ENCODE assay signal across 11 cellular contexts in the genomic region with DNA sequence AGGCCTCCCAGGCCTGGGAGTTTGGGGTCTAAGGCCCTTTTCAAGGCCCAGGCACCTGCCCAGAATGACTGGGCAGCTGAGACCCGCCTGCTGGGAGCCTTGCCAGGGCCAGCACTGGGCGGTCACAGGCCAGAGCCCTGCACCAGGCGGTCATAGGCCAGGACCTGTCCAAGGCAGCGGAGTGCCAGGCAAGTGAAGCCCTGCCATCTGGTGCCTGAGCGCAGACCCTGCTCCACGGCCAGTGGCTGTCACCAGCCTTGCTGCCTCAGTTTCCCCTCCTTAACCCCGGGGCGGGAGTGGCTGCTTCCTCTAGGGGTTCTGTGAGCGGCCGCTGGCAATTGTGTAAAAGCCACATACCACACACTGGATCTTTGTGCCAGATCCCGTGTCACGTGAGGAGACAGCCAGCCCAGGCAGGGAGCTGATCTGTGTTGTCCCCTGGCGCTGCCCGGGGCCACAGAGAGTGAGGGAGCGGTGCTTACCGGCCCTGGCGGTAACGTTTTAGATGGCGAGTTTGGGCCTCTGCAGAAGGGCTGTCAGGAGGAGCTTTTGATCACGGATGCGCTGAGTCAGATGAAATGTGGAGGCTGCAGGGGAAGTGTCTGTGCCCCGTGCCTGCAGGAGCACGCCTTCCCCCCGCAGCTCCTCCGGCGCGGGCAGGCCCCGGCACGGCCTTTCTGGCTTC. TPM values are rescaled to one million over a fixed set of nuclear protein-coding genes. Genes with fewer than 3 reads are reported as not detected.
DNase-seq lines count a peak whose midpoint lies in the region; ATAC-seq, FAIRE-seq and TF ChIP-seq lines count a peak whose summit lies in the region.
"Had no signal": no experiment of that assay in that cellular context is flagged by ENCODE, and none has a peak within 500 bp of the region (broad histone marks: within the 10 kb centered on the region; RNA-seq: fewer than 3 reads in every experiment).

No MANE protein-coding gene starts in this region.

- H2BK15ac ChIP-seq in mesenchymal stem cell (ENCODE audit: low read depth, poor library complexity, severe bottlenecking): no peak overlapping the region

- peak overlapping the region in 1 of 2 experiments; percentile 69 for H3K4ac ChIP-seq in mesenchymal stem cell (ENCODE audit: low read depth in 1 of 2, low read length in 2 of 2)

- no peak overlapping the region for H3K14ac ChIP-seq in mesenchymal stem cell (ENCODE audit: low read length in 2 of 2)

- H3K4me1 ChIP-seq in SJCRH30 (peaks cover 32% of the 10 kb centered on the region), esophagus (ENCODE audit: control insufficient read depth in 2 of 2, insufficient read depth in 2 of 2, low read length in 1 of 2) (peaks cover 20 to 33% of the 10 kb centered on the region in 2 donors), mesenchymal stem cell (ENCODE audit: control insufficient read depth, insufficient read depth, low read depth, low read length) (peaks cover 67% of the 10 kb centered on the region), thoracic aorta (ENCODE audit: control insufficient read depth in 1 of 2, low read depth in 2 of 2) (peaks cover 22 to 67% of the 10 kb centered on the region in 2 donors)

- H3K4me3 ChIP-seq in SJCRH30 (peak overlapping the region; percentile 38), esophagus (ENCODE audit: low read depth in 1 of 2, low read length in 2 of 2) (no peak overlapping the region), mesenchymal stem cell (ENCODE audit: insufficient read depth in 1 of 2, low read depth in 1 of 2, low read length in 2 of 2) (no peak overlapping the region), thoracic aorta (peak overlapping the region; percentile 29)

- H3K27ac ChIP-seq in SJCRH30: peak overlapping the region; percentile 93
- H3K27ac ChIP-seq in esophagus (ENCODE audit: low read depth in 2 of 2, low read length in 1 of 2): peak overlapping the region; percentile 17 to 66
- peak overlapping the region; percentile 21 for H3K27ac ChIP-seq in mesenchymal stem cell (ENCODE audit: low read length, poor library complexity, severe bottlenecking)
- peak overlapping the region; percentile 65 to 73 for H3K27ac ChIP-seq in thoracic aorta

- DNase-seq in SJCRH30 (peak in 1 of 2 experiments; percentile 53), mesenchymal stem cell (no peak), thoracic aorta (ENCODE audit: low spot score) (no peak), GM12891 (ENCODE audit: insufficient read length, low spot score) (no peak), NCI-H1417 treated with DMSO at 0.1 percent for 48 hours (lab: John Stamatoyannopoulos, UW) (no peak)
- DNase-seq: GOT3, NCI-H1417 had no signal

- peak overlapping the region; percentile 30 for H3K4me2 ChIP-seq in mesenchymal stem cell (ENCODE audit: low read length, poor library complexity, severe bottlenecking)

- H3K18ac ChIP-seq in mesenchymal stem cell (ENCODE audit: low read depth in 1 of 2, low read length in 2 of 2): peak overlapping the region in 1 of 2 experiments; percentile 25

- H3K36me3 ChIP-seq in SJCRH30 (no peaks in the 10 kb centered on the region), esophagus (ENCODE audit: control insufficient read depth in 2 of 2, insufficient read depth in 2 of 2, low read length in 1 of 2) (no peaks in the 10 kb centered on the region), mesenchymal stem cell (ENCODE audit: control insufficient read depth in 1 of 2, insufficient read depth in 2 of 2, low read depth in 1 of 2, low read length in 2 of 2) (peaks cover 3 to 60% of the 10 kb centered on the region in 2 experiments), thoracic aorta (no peaks in the 10 kb centered on the region)

- peak overlapping the region in 1 of 2 experiments; percentile 6 for H2BK12ac ChIP-seq in mesenchymal stem cell (ENCODE audit: low read length in 2 of 2)

- TF ChIP-seq CTCF in thoracic aorta (IDR thresholded peaks at IDR 0.05): no peak

- H3K9me3 ChIP-seq in SJCRH30 (replicated peaks): no peaks in the 10 kb centered on the region
- no peaks in the 10 kb centered on the region for H3K9me3 ChIP-seq in esophagus (ENCODE audit: control insufficient read depth in 2 of 2, insufficient read depth in 1 of 2, low read depth in 1 of 2, low read length in 1 of 2)
- H3K9me3 ChIP-seq in mesenchymal stem cell (ENCODE audit: control insufficient read depth, low read length): no peaks in the 10 kb centered on the region
- no peaks in the 10 kb centered on the region for H3K9me3 ChIP-seq in thoracic aorta

- H2AK5ac ChIP-seq in mesenchymal stem cell (ENCODE audit: low read length, severe bottlenecking): peak overlapping the region; percentile 33

- H3K23ac ChIP-seq in mesenchymal stem cell (ENCODE audit: low read length in 2 of 2): no peak overlapping the region

- no peak overlapping the region for H3K9ac ChIP-seq in mesenchymal stem cell (ENCODE audit: low read length)

- H4K8ac ChIP-seq in mesenchymal stem cell (ENCODE audit: low read length): no peak overlapping the region

- FAIRE-seq in GM12891 (lab: Jason Lieb, UNC): no peak
- FAIRE-seq: RCC 7860 had no signal

- H4K91ac ChIP-seq in mesenchymal stem cell (ENCODE audit: low read length): peak overlapping the region; percentile 19

- no peak overlapping the region for H2BK5ac ChIP-seq in mesenchymal stem cell (ENCODE audit: low read depth, low read length, poor library complexity, severe bottlenecking)

- H2AFZ ChIP-seq in mesenchymal stem cell (ENCODE audit: low read depth, low read length): no peak overlapping the region

- 51 to 63% methylated on average over 25 to 29 of the region's 29 CpGs for WGBS in esophagus, 2 donors
- WGBS in mesenchymal stem cell: 86% methylated on average over 29 of the region's 29 CpGs

- peaks cover 10% of the 10 kb centered on the region; the same call in 1 of the 2 replicates for H3K27me3 ChIP-seq in SJCRH30
- no peaks in the 10 kb centered on the region for H3K27me3 ChIP-seq in esophagus (ENCODE audit: control insufficient read depth in 1 of 2, insufficient read depth in 2 of 2, low read length in 2 of 2)
- no peaks in the 10 kb centered on the region for H3K27me3 ChIP-seq in mesenchymal stem cell (ENCODE audit: control insufficient read depth in 1 of 2, insufficient read depth in 1 of 2, low read length in 2 of 2)
- H3K27me3 ChIP-seq in thoracic aorta (replicated peaks; ENCODE audit: insufficient read depth): no peaks in the 10 kb centered on the region

- TF ChIP-seq POLR2A in GM12891 (IDR thresholded peaks at IDR 0.05; ENCODE audit: low read depth, low read length): no peak

- no peak overlapping the region for H2BK120ac ChIP-seq in mesenchymal stem cell (ENCODE audit: low read depth, low read length)

- H3K79me1 ChIP-seq in mesenchymal stem cell (replicated peaks; ENCODE audit: low read length, poor library complexity, severe bottlenecking): no peaks in the 10 kb centered on the region

- no peak for ATAC-seq in thoracic aorta (ENCODE audit: insufficient number of reproducible peaks, low FRiP score, low read depth)
- no peak for ATAC-seq in GM19395 (IDR thresholded peaks at IDR 0.05; ENCODE audit: unreplicated experiment)
- ATAC-seq in HG03354 (IDR thresholded peaks at IDR 0.05; ENCODE audit: poor library complexity, severe bottlenecking, unreplicated experiment): no peak

TF ChIP-seq in GM12891, 5 proteins besides CTCF, POLR2A, EP300 and RAD21:
- no peak for TF ChIP-seq PAX5 (IDR thresholded peaks at IDR 0.05; ENCODE audit: insufficient read depth, low read length, severe bottlenecking)
- TF ChIP-seq POLR2AphosphoS5 (IDR thresholded peaks at IDR 0.05; ENCODE audit: low read depth, low read length): no peak
- no peak for TF ChIP-seq TAF1 (IDR thresholded peaks at IDR 0.05; ENCODE audit: low read depth, low read length)

RNA-seq across cellular contexts. Expression of gene COL18A1, which starts 4.6 kb away (rescaled TPM):
- 18.5 and 19.5 TPM in 2 replicates for total RNA-seq in SJCRH30 (2014; rRNA removed; shearing (Covaris generic))
- 10 to 100 TPM; 29.7 to 29.9 TPM for polyA plus RNA-seq in esophagus
- 330 TPM for polyA plus RNA-seq in mesenchymal stem cell (2013, experiment 1 of 2)
- polyA plus RNA-seq in mesenchymal stem cell (2013, experiment 2 of 2): 322 TPM
- 100 to 1,000 TPM; 507 to 811 TPM for total RNA-seq in thoracic aorta
- polyA plus RNA-seq in GM12891 (2012; ENCODE audit: low read depth, missing spikeins): 0.54 TPM

Comparison
In these comparisons a context has a peak if more than half of its experiments do, and no peak if none do; other contexts are left out.
1. H3K27ac ChIP-seq: peak in every context shown above with its lines; median percentile 93 in SJCRH30; 69 in thoracic aorta; 42 in esophagus; 21 in mesenchymal stem cell.
2. H3K4me3 ChIP-seq: peak in SJCRH30 (single experiment) and thoracic aorta (single experiment); none in esophagus (0 of 2) and mesenchymal stem cell (0 of 2).
3. RNA of gene COL18A1, which starts 4.6 kb away (total RNA-seq): 507 to 811 TPM in thoracic aorta; 18.5 to 19.5 TPM in SJCRH30; every median in the first group is over 10 times any median in the second.